9 cellular contexts compared by ENCODE assay signal in genomic region chr3:63911901-63912767, GRCh38. TPM values are rescaled to one million over a fixed set of nuclear protein-coding genes. Genes with fewer than 3 reads are reported as not detected.
DNase-seq lines count a peak whose midpoint lies in the region; ATAC-seq and TF ChIP-seq lines count a peak whose summit lies in the region.
"Had no signal": no experiment of that assay in that cellular context is flagged by ENCODE, and none has a peak within 500 bp of the region (broad histone marks: within the 10 kb centered on the region; RNA-seq: fewer than 3 reads in every experiment).

SCAANT1 (minus strand) TSS chr3:63912383.

- peak in 1 of 2 donors; percentile 57 for TF ChIP-seq RAD21 in liver (IDR thresholded peaks at IDR 0.05)

- peaks cover 0 to 11% (median 5%) of the 10 kb centered on the region in 4 donors for H3K36me3 ChIP-seq in liver (ENCODE audit: control insufficient read depth in 4 of 4, insufficient read depth in 3 of 4, low read depth in 1 of 4, low read length in 3 of 4)

- ATAC-seq in GM18907 (IDR thresholded peaks at IDR 0.05; ENCODE audit: unreplicated experiment) (peak; percentile 83), HG03135 (IDR thresholded peaks at IDR 0.05; ENCODE audit: unreplicated experiment) (peak; percentile 77)

- peaks cover 7 to 32% (median 23%) of the 10 kb centered on the region in 4 donors for H3K4me1 ChIP-seq in liver (ENCODE audit: control insufficient read depth in 4 of 4, insufficient read depth in 4 of 4, low read length in 3 of 4)

- H3K4me3 ChIP-seq in liver (ENCODE audit: low read depth in 1 of 3, low read length in 3 of 3): peak within 1 kb of the TSS; percentile 77 to 92 (median 85)

- H3K27ac ChIP-seq in liver (ENCODE audit: low read depth in 1 of 2, low read length in 2 of 2): peak within 1 kb of the TSS; percentile 96 to 97

- WGBS in liver: under 1% methylated on average over 111 of the region's 111 CpGs

- H3K9ac ChIP-seq in liver (ENCODE audit: low read depth in 1 of 2, low read length in 2 of 2): peak within 1 kb of the TSS; percentile 73 to 75

- H3K9me3 ChIP-seq in liver (ENCODE audit: control insufficient read depth in 4 of 4, low read length in 3 of 4): no peaks in the 10 kb centered on the region

- H3K27me3 ChIP-seq in liver (ENCODE audit: control insufficient read depth in 4 of 4, insufficient read depth in 4 of 4, low read length in 3 of 4): no peaks in the 10 kb centered on the region

- TF ChIP-seq CTCF in liver (IDR thresholded peaks at IDR 0.05; ENCODE audit: low read depth, low read length, missing input control): peak; percentile 22

- DNase-seq in AG20443 (ENCODE audit: low spot score): peak; percentile 95
- peak; percentile 87 for DNase-seq in NCI-H69 (lab: John Stamatoyannopoulos, UW)
- DNase-seq in activated CD4-positive, alpha-beta T cell treated with anti-CD3 and anti-CD28 coated beads, Interleukin-2, amount 50 U/mL, for 24 hours (ENCODE audit: low read depth in 1 of 2, low spot score in 1 of 2): peak; percentile 64 to 82
- peak; percentile 88 for DNase-seq in dedifferentiated amniotic fluid mesenchymal stem cell (ENCODE audit: extremely low spot score)
- DNase-seq in stimulated activated CD4-positive, alpha-beta T cell treated with anti-CD3 and anti-CD28 coated beads, Interleukin-2, amount 100 ng/mL, for 48 hours: peak; percentile 65

TF ChIP-seq in liver, 16 proteins besides CTCF, POLR2A, EP300 and RAD21:
- TF ChIP-seq HNF4A (conservative IDR thresholded peaks at IDR 0.05) (peak; percentile 7 to 45), MAX (IDR thresholded peaks at IDR 0.05) (peak; percentile 14), FOXA1 (IDR thresholded peaks at IDR 0.05) (no peak), FOXA2 (IDR thresholded peaks at IDR 0.05) (no peak), NR2F2 (IDR thresholded peaks at IDR 0.05) (no peak), ATF3 (IDR thresholded peaks at IDR 0.05) (no peak), SP1 (IDR thresholded peaks at IDR 0.05) (peak; percentile 65), EGR1 (IDR thresholded peaks at IDR 0.05; ENCODE audit: low read depth in 2 of 2) (no peak), JUND (IDR thresholded peaks at IDR 0.05) (peak in 1 of 2 donors; percentile 19), ZBTB33 (IDR thresholded peaks at IDR 0.05) (no peak), HNF4G (IDR thresholded peaks at IDR 0.05) (peak; percentile 49), YY1 (IDR thresholded peaks at IDR 0.05) (peak; percentile 74), RXRA (IDR thresholded peaks at IDR 0.05) (no peak), REST (IDR thresholded peaks at IDR 0.05) (peak; percentile 74), TAF1 (conservative IDR thresholded peaks at IDR 0.05) (peak; percentile 36), GABPA (IDR thresholded peaks at IDR 0.05 in 1 of 2, conservative IDR thresholded peaks at IDR 0.05 in 1 of 2) (peak; percentile 44 to 45)

RNA-seq across cellular contexts. Expression of gene SCAANT1, which starts in this region (rescaled TPM):
- not detected for total RNA-seq in liver
- polyA plus RNA-seq in liver: not detected
- total RNA-seq: glomerular endothelial cell had no signal

Comparison
In these comparisons a context has a peak if more than half of its experiments do, and no peak if none do; other contexts are left out.
1. Peak in every context shown above with its lines: DNase-seq, ATAC-seq, H3K4me3 ChIP-seq and H3K27ac ChIP-seq.